Comparison of ENCODE assay signal across 1 cellular context in the genomic region with DNA sequence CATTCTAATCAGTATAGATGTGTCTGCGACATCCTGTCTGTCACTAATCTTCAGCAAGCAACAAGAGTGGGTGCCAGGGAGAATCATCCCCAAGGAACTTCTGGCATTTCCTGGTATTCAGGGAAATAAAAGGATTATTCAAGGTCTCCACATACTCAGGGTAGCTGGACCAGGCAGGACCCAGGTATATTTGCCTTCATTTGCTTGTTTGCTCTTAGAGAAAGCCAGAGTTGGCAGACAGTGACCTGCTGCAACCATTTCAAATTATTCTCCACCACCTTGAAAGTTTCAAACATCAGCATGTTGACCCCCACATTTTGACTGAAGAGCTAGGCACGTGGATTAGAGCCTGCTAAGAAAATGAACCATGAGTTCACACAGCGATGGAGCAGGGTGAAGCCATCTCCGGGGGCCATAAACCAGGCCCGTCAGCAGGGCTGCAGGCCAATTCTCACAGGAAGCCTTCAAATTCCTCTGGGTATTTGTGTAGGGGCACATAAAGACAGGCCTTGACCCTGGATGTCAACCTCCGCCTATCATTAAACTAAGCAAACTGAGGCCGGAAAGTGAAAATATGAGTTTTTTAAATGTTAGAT.
A peak's percentile ranks its signal among the peaks of the same experiment; 100 is the strongest.
TF ChIP-seq lines count a peak whose summit lies in the region.

No MANE protein-coding gene starts in this region.

TF ChIP-seq in HepG2, 621 proteins besides CTCF, POLR2A, EP300 and RAD21 (continued from another document and continues in another):
- TF ChIP-seq, protein P1, sequence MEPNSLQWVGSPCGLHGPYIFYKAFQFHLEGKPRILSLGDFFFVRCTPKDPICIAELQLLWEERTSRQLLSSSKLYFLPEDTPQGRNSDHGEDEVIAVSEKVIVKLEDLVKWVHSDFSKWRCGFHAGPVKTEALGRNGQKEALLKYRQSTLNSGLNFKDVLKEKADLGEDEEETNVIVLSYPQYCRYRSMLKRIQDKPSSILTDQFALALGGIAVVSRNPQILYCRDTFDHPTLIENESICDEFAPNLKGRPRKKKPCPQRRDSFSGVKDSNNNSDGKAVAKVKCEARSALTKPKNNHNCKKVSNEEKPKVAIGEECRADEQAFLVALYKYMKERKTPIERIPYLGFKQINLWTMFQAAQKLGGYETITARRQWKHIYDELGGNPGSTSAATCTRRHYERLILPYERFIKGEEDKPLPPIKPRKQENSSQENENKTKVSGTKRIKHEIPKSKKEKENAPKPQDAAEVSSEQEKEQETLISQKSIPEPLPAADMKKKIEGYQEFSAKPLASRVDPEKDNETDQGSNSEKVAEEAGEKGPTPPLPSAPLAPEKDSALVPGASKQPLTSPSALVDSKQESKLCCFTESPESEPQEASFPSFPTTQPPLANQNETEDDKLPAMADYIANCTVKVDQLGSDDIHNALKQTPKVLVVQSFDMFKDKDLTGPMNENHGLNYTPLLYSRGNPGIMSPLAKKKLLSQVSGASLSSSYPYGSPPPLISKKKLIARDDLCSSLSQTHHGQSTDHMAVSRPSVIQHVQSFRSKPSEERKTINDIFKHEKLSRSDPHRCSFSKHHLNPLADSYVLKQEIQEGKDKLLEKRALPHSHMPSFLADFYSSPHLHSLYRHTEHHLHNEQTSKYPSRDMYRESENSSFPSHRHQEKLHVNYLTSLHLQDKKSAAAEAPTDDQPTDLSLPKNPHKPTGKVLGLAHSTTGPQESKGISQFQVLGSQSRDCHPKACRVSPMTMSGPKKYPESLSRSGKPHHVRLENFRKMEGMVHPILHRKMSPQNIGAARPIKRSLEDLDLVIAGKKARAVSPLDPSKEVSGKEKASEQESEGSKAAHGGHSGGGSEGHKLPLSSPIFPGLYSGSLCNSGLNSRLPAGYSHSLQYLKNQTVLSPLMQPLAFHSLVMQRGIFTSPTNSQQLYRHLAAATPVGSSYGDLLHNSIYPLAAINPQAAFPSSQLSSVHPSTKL (CRISPR knock-in tag; IDR thresholded peaks at IDR 0.05) = peak; percentile 90
- TF ChIP-seq HMG20B (CRISPR knock-in tag; conservative IDR thresholded peaks at IDR 0.05) (peak; percentile 75; the same call in 1 of the 2 replicates), FOXM1 (CRISPR knock-in tag; IDR thresholded peaks at IDR 0.05) (no peak), SMAD3 (CRISPR knock-in tag; IDR thresholded peaks at IDR 0.05) (0 out of 2 replicates have a peak, but pooled peaks have one; percentile 38), ZSCAN29 (CRISPR knock-in tag; conservative IDR thresholded peaks at IDR 0.05) (no peak), FOXJ3 (CRISPR knock-in tag; IDR thresholded peaks at IDR 0.05; ENCODE audit: borderline replicate concordance) (peak; percentile 77; the same call in 1 of the 2 replicates), ZSCAN30 (CRISPR knock-in tag; IDR thresholded peaks at IDR 0.05) (no peak), ZNF557 (CRISPR knock-in tag; IDR thresholded peaks at IDR 0.05) (no peak), JUN (CRISPR knock-in tag; IDR thresholded peaks at IDR 0.05) (0 out of 2 replicates have a peak, but pooled peaks have one; percentile 70), U2AF2 (IDR thresholded peaks at IDR 0.05; ENCODE audit: low read depth, low read length) (no peak), PTBP1 (IDR thresholded peaks at IDR 0.05; ENCODE audit: low read depth, low read length, poor library complexity, severe bottlenecking) (no peak), SIN3A (IDR thresholded peaks at IDR 0.05; ENCODE audit: borderline replicate concordance, low read depth, low read length) (0 out of 2 replicates have a peak, but pooled peaks have one; percentile 44), RARA (CRISPR knock-in tag; IDR thresholded peaks at IDR 0.05) (peak; percentile 89), ZNF34 (CRISPR knock-in tag; IDR thresholded peaks at IDR 0.05; ENCODE audit: borderline replicate concordance) (no peak), HDAC2 (CRISPR knock-in tag; IDR thresholded peaks at IDR 0.05) (peak; percentile 89), ZFP36L2 (CRISPR knock-in tag; IDR thresholded peaks at IDR 0.05) (no peak), FOSL1 (CRISPR knock-in tag; IDR thresholded peaks at IDR 0.05; ENCODE audit: borderline replicate concordance) (peak; percentile 65; the same call in 1 of the 2 replicates), ZNF274 (CRISPR knock-in tag; IDR thresholded peaks at IDR 0.05) (no peak), ARID2 (CRISPR knock-in tag; IDR thresholded peaks at IDR 0.05; ENCODE audit: borderline replicate concordance) (no peak), ZNF354B (CRISPR knock-in tag; IDR thresholded peaks at IDR 0.05) (no peak), ZNF121 (CRISPR knock-in tag; IDR thresholded peaks at IDR 0.05) (peak; percentile 88), TBX2 (CRISPR knock-in tag; IDR thresholded peaks at IDR 0.05; ENCODE audit: borderline replicate concordance) (peak; percentile 93), ZNF292 (CRISPR knock-in tag; IDR thresholded peaks at IDR 0.05; ENCODE audit: borderline replicate concordance, low read depth) (0 out of 2 replicates have a peak, but pooled peaks have one; percentile 31), ZBTB20 (CRISPR knock-in tag; IDR thresholded peaks at IDR 0.05; ENCODE audit: borderline replicate concordance, low read depth) (peak; percentile 75)
- TF ChIP-seq, protein P2, sequence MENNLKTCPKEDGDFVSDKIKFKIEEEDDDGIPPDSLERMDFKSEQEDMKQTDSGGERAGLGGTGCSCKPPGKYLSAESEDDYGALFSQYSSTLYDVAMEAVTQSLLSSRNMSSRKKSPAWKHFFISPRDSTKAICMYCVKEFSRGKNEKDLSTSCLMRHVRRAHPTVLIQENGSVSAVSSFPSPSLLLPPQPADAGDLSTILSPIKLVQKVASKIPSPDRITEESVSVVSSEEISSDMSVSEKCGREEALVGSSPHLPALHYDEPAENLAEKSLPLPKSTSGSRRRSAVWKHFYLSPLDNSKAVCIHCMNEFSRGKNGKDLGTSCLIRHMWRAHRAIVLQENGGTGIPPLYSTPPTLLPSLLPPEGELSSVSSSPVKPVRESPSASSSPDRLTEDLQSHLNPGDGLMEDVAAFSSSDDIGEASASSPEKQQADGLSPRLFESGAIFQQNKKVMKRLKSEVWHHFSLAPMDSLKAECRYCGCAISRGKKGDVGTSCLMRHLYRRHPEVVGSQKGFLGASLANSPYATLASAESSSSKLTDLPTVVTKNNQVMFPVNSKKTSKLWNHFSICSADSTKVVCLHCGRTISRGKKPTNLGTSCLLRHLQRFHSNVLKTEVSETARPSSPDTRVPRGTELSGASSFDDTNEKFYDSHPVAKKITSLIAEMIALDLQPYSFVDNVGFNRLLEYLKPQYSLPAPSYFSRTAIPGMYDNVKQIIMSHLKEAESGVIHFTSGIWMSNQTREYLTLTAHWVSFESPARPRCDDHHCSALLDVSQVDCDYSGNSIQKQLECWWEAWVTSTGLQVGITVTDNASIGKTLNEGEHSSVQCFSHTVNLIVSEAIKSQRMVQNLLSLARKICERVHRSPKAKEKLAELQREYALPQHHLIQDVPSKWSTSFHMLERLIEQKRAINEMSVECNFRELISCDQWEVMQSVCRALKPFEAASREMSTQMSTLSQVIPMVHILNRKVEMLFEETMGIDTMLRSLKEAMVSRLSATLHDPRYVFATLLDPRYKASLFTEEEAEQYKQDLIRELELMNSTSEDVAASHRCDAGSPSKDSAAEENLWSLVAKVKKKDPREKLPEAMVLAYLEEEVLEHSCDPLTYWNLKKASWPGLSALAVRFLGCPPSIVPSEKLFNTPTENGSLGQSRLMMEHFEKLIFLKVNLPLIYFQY (CRISPR knock-in tag; IDR thresholded peaks at IDR 0.05; ENCODE audit: borderline replicate concordance) = peak; percentile 42
- TF ChIP-seq, protein P3, sequence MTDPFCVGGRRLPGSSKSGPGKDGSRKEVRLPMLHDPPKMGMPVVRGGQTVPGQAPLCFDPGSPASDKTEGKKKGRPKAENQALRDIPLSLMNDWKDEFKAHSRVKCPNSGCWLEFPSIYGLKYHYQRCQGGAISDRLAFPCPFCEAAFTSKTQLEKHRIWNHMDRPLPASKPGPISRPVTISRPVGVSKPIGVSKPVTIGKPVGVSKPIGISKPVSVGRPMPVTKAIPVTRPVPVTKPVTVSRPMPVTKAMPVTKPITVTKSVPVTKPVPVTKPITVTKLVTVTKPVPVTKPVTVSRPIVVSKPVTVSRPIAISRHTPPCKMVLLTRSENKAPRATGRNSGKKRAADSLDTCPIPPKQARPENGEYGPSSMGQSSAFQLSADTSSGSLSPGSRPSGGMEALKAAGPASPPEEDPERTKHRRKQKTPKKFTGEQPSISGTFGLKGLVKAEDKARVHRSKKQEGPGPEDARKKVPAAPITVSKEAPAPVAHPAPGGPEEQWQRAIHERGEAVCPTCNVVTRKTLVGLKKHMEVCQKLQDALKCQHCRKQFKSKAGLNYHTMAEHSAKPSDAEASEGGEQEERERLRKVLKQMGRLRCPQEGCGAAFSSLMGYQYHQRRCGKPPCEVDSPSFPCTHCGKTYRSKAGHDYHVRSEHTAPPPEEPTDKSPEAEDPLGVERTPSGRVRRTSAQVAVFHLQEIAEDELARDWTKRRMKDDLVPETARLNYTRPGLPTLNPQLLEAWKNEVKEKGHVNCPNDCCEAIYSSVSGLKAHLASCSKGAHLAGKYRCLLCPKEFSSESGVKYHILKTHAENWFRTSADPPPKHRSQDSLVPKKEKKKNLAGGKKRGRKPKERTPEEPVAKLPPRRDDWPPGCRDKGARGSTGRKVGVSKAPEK (CRISPR knock-in tag; IDR thresholded peaks at IDR 0.05; ENCODE audit: borderline replicate concordance) = no peak
- TF ChIP-seq, protein P4, sequence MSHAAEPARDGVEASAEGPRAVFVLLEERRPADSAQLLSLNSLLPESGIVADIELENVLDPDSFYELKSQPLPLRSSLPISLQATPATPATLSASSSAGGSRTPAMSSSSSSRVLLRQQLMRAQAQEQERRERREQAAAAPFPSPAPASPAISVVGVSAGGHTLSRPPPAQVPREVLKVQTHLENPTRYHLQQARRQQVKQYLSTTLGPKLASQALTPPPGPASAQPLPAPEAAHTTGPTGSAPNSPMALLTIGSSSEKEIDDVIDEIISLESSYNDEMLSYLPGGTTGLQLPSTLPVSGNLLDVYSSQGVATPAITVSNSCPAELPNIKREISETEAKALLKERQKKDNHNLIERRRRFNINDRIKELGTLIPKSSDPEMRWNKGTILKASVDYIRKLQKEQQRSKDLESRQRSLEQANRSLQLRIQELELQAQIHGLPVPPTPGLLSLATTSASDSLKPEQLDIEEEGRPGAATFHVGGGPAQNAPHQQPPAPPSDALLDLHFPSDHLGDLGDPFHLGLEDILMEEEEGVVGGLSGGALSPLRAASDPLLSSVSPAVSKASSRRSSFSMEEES (CRISPR knock-in tag; IDR thresholded peaks at IDR 0.05) = peak; percentile 51; the same call in 1 of the 2 replicates
- TF ChIP-seq, protein P5, sequence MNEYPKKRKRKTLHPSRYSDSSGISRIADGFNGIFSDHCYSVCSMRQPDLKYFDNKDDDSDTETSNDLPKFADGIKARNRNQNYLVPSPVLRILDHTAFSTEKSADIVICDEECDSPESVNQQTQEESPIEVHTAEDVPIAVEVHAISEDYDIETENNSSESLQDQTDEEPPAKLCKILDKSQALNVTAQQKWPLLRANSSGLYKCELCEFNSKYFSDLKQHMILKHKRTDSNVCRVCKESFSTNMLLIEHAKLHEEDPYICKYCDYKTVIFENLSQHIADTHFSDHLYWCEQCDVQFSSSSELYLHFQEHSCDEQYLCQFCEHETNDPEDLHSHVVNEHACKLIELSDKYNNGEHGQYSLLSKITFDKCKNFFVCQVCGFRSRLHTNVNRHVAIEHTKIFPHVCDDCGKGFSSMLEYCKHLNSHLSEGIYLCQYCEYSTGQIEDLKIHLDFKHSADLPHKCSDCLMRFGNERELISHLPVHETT (CRISPR knock-in tag; conservative IDR thresholded peaks at IDR 0.05) = peak; percentile 59
- TF ChIP-seq, protein P6, sequence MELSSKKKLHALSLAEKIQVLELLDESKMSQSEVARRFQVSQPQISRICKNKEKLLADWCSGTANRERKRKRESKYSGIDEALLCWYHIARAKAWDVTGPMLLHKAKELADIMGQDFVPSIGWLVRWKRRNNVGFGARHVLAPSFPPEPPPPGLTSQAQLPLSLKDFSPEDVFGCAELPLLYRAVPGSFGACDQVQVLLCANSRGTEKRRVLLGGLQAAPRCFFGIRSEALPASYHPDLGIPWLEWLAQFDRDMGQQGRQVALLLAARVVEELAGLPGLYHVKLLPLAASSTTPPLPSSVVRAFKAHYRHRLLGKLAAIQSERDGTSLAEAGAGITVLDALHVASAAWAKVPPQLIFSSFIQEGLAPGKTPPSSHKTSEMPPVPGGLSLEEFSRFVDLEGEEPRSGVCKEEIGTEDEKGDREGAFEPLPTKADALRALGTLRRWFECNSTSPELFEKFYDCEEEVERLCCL (CRISPR knock-in tag; IDR thresholded peaks at IDR 0.05; ENCODE audit: borderline replicate concordance) = no peak
- TF ChIP-seq, protein P7, sequence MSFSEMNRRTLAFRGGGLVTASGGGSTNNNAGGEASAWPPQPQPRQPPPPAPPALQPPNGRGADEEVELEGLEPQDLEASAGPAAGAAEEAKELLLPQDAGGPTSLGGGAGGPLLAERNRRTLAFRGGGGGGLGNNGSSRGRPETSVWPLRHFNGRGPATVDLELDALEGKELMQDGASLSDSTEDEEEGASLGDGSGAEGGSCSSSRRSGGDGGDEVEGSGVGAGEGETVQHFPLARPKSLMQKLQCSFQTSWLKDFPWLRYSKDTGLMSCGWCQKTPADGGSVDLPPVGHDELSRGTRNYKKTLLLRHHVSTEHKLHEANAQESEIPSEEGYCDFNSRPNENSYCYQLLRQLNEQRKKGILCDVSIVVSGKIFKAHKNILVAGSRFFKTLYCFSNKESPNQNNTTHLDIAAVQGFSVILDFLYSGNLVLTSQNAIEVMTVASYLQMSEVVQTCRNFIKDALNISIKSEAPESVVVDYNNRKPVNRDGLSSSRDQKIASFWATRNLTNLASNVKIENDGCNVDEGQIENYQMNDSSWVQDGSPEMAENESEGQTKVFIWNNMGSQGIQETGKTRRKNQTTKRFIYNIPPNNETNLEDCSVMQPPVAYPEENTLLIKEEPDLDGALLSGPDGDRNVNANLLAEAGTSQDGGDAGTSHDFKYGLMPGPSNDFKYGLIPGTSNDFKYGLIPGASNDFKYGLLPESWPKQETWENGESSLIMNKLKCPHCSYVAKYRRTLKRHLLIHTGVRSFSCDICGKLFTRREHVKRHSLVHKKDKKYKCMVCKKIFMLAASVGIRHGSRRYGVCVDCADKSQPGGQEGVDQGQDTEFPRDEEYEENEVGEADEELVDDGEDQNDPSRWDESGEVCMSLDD (CRISPR knock-in tag; IDR thresholded peaks at IDR 0.05; ENCODE audit: borderline replicate concordance) = 0 out of 2 replicates have a peak, but pooled peaks have one; percentile 66
- TF ChIP-seq, protein P8, sequence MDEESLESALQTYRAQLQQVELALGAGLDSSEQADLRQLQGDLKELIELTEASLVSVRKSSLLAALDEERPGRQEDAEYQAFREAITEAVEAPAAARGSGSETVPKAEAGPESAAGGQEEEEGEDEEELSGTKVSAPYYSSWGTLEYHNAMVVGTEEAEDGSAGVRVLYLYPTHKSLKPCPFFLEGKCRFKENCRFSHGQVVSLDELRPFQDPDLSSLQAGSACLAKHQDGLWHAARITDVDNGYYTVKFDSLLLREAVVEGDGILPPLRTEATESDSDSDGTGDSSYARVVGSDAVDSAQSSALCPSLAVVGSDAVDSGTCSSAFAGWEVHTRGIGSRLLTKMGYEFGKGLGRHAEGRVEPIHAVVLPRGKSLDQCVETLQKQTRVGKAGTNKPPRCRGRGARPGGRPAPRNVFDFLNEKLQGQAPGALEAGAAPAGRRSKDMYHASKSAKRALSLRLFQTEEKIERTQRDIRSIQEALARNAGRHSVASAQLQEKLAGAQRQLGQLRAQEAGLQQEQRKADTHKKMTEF (CRISPR knock-in tag; IDR thresholded peaks at IDR 0.05) = peak; percentile 64
- TF ChIP-seq, protein P9, sequence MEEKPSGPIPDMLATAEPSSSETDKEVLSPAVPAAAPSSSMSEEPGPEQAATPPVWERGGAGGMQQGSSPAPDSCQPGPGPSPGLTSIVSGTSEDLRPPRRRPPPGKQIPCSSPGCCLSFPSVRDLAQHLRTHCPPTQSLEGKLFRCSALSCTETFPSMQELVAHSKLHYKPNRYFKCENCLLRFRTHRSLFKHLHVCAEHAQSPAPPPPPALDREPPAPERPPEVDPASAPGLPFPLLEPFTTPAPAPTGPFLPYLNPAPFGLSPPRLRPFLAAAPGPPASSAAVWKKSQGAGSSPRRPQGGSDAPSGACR (CRISPR knock-in tag; IDR thresholded peaks at IDR 0.05) = peak; percentile 29; the same call in 1 of the 2 replicates
